21 cellular contexts compared by ENCODE assay signal in genomic region chr12:97151481-97151880, GRCh38.
DNase-seq lines count a peak whose midpoint lies in the region; ATAC-seq and TF ChIP-seq lines count a peak whose summit lies in the region.
"Had no signal": no experiment of that assay in that cellular context is flagged by ENCODE, and none has a peak within 500 bp of the region (broad histone marks: within the 10 kb centered on the region; RNA-seq: fewer than 3 reads in every experiment).

No MANE protein-coding gene starts in this region.

- no peak overlapping the region for H3K4me3 ChIP-seq in astrocyte of the spinal cord (ENCODE audit: low read depth, low read length)
- H3K4me3 ChIP-seq: A549, SJCRH30 had no signal

- no peak for ATAC-seq in GM18867 (IDR thresholded peaks at IDR 0.05; ENCODE audit: unreplicated experiment)
- ATAC-seq: A549, Panc1, T-cell had no signal

- in situ Hi-C loops in astrocyte of the spinal cord (cut with HindIII; ENCODE audit: low sequenced_read_pairs), result no loop called here

- DNase-seq in EL (peak; percentile 2), RKO (ENCODE audit: low spot score) (peak; percentile 2), astrocyte of the spinal cord (ENCODE audit: low read depth, low spot score) (peak; percentile 87), renal cortical epithelial cell (ENCODE audit: low read depth) (peak; percentile 8), T-helper 9 cell (no peak), cerebellar nuclear complex (lab: John Stamatoyannopoulos, UW) (no peak)
- DNase-seq: CD4-positive, CD25-positive, alpha-beta regulatory T cell; DMS79 treated with DMSO at 0.1 percent for 48 hours; GOT3; HCEC 1CT; MM.1S; NCI-H1092 treated with DMSO at 0.1 percent for 48 hours; NCI-H1436 treated with DMSO at 0.1 percent for 48 hours; NCI-H1930; NCI-H2227 treated with DMSO at 0.1 percent for 48 hours; NCI-H510A; SJCRH30; T-cell had no signal

- TF ChIP-seq CTCF in astrocyte of the spinal cord (IDR thresholded peaks at IDR 0.05; ENCODE audit: low read depth, low read length), result no peak

Comparison
In these comparisons a context has a peak if more than half of its experiments do, and no peak if none do; other contexts are left out.
1. DNase-seq: peak in EL (single experiment), RKO (single experiment), astrocyte of the spinal cord (single experiment) and renal cortical epithelial cell (single experiment); none in T-helper 9 cell (single experiment) and cerebellar nuclear complex (0 of 2).